Comparison of ENCODE assay signal across 8 cellular contexts in the genomic region with DNA sequence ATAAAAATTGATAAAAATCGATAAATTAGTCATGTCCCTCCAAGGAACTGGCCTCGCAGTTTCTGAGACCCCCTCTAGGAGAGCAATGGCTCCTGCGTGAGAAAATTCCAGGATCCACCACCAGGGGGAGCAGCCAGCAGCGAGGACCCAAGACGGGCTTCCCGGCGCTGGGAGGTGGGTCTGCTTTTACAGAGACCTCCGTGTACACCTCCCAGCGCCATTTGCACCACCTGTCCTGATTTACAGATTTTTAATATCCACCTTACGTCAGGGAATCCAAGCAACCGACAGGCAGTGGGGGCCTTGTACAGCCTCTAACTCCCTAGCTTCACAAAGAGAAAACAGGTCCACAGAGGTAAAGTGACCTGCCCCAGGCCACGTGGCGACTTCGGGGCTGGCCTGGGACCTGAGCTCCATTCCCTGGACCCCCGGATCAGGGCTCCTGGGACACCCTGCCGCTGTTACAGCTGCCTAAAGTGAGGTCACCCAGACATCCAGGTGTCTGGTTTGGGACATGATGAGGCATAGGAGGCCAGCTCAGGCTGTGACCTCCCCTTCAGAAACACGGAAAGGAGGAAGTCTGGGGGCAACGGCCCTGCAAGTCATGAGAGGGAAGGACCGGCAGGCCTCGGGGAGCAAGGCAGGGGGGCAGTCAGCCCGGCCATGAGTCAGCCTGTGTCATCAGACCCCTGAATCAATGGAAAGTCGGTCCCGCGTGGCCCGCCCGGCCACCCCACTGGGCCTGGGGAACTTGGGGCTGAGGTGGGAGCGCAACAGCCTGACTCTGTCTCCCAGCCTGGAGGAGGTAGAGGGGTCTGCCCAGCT. TPM values are rescaled to one million over a fixed set of nuclear protein-coding genes. Genes with fewer than 3 reads are reported as not detected.
A peak's percentile ranks its signal among the peaks of the same experiment; 100 is the strongest.
DNase-seq lines count a peak whose midpoint lies in the region; ATAC-seq lines count a peak whose summit lies in the region.

No MANE protein-coding gene starts in this region.

- no peak overlapping the region for H2AK5ac ChIP-seq in mesenchymal stem cell (ENCODE audit: low read length, severe bottlenecking)

- no peak overlapping the region for H3K27ac ChIP-seq in mesenchymal stem cell (ENCODE audit: low read length, poor library complexity, severe bottlenecking)

- H3K4me1 ChIP-seq in mesenchymal stem cell (ENCODE audit: control insufficient read depth, insufficient read depth, low read depth, low read length) = peaks cover 34% of the 10 kb centered on the region

- H3K18ac ChIP-seq in mesenchymal stem cell (ENCODE audit: low read depth in 1 of 2, low read length in 2 of 2) = peak overlapping the region in 1 of 2 experiments; percentile 11

- no peak overlapping the region for H2AFZ ChIP-seq in mesenchymal stem cell (ENCODE audit: low read depth, low read length)

- no peak overlapping the region for H2BK15ac ChIP-seq in mesenchymal stem cell (ENCODE audit: low read depth, poor library complexity, severe bottlenecking)

- H4K8ac ChIP-seq in mesenchymal stem cell (ENCODE audit: low read length) = peak overlapping the region; percentile 1

- DNase-seq in NCI-H146 (lab: John Stamatoyannopoulos, UW) (peak; percentile 44), NCI-H146 treated with DMSO at 0.1 percent for 48 hours (lab: John Stamatoyannopoulos, UW; ENCODE audit: unreplicated experiment) (no peak), NCI-H446 (lab: John Stamatoyannopoulos, UW) (peak; percentile 50 to 84), dermis blood vessel endothelial cell (peak; percentile 82), mesenchymal stem cell (peak; percentile 65)
- DNase-seq in activated CD4-positive, alpha-beta T cell treated with anti-CD3 and anti-CD28 coated beads, Interleukin-2, amount 50 U/mL, for 24 hours (ENCODE audit: low read depth in 1 of 2, low spot score in 1 of 2) = peak; percentile 71 to 74
- peak; percentile 56 to 64 for DNase-seq in stimulated activated CD8-positive, alpha-beta memory T cell treated with anti-CD3 and anti-CD28 coated beads, Interleukin-15, amount 100 ng/mL, for 4 hours (ENCODE audit: low read depth in 2 of 2)

- H3K9me3 ChIP-seq in mesenchymal stem cell (ENCODE audit: control insufficient read depth, low read length) = no peaks in the 10 kb centered on the region

- H3K79me1 ChIP-seq in mesenchymal stem cell (replicated peaks; ENCODE audit: low read length, poor library complexity, severe bottlenecking) = no peaks in the 10 kb centered on the region

- H2BK12ac ChIP-seq in mesenchymal stem cell (ENCODE audit: low read length in 2 of 2) = peak overlapping the region in 1 of 2 experiments; percentile 15

- H4K91ac ChIP-seq in mesenchymal stem cell (ENCODE audit: low read length) = peak overlapping the region; percentile 16

- H3K27me3 ChIP-seq in mesenchymal stem cell (ENCODE audit: control insufficient read depth in 1 of 2, insufficient read depth in 1 of 2, low read length in 2 of 2) = peaks cover 0 to 8% of the 10 kb centered on the region in 2 experiments

- no peak for ATAC-seq in GM19035 (IDR thresholded peaks at IDR 0.05; ENCODE audit: unreplicated experiment)

- H3K14ac ChIP-seq in mesenchymal stem cell (ENCODE audit: low read length in 2 of 2) = peak overlapping the region in 1 of 2 experiments; percentile 18

- no peak overlapping the region for H2BK5ac ChIP-seq in mesenchymal stem cell (ENCODE audit: low read depth, low read length, poor library complexity, severe bottlenecking)

- H3K4me3 ChIP-seq in mesenchymal stem cell (ENCODE audit: insufficient read depth in 1 of 2, low read depth in 1 of 2, low read length in 2 of 2) = peak overlapping the region in 1 of 2 experiments; percentile 56

- no peak overlapping the region for H2BK120ac ChIP-seq in mesenchymal stem cell (ENCODE audit: low read depth, low read length)

- H3K4ac ChIP-seq in mesenchymal stem cell (ENCODE audit: low read depth in 1 of 2, low read length in 2 of 2) = peak overlapping the region in 1 of 2 experiments; percentile 9

- no peaks in the 10 kb centered on the region for H3K36me3 ChIP-seq in mesenchymal stem cell (ENCODE audit: control insufficient read depth in 1 of 2, insufficient read depth in 2 of 2, low read depth in 1 of 2, low read length in 2 of 2)

- H3K23ac ChIP-seq in mesenchymal stem cell (ENCODE audit: low read length in 2 of 2) = no peak overlapping the region

- 32% methylated on average over 27 of the region's 27 CpGs for WGBS in mesenchymal stem cell

- H3K4me2 ChIP-seq in mesenchymal stem cell (ENCODE audit: low read length, poor library complexity, severe bottlenecking) = peak overlapping the region; percentile 26

- H3K9ac ChIP-seq in mesenchymal stem cell (ENCODE audit: low read length) = peak overlapping the region; percentile 68

RNA-seq across cellular contexts. Expression of gene OSM, which starts 3.5 kb away (rescaled TPM):
- total RNA-seq in dermis blood vessel endothelial cell = not detected in 2 replicates
- not detected for polyA plus RNA-seq in mesenchymal stem cell (2013, experiment 1 of 2)
- not detected for polyA plus RNA-seq in mesenchymal stem cell (2013, experiment 2 of 2)

RNA-seq across cellular contexts. Expression of gene LIF, which starts 16.6 kb away (rescaled TPM):
- 1.1 and 1.7 TPM in 2 replicates for total RNA-seq in dermis blood vessel endothelial cell
- 10.2 TPM for polyA plus RNA-seq in mesenchymal stem cell (2013, experiment 1 of 2)
- 9.7 TPM for polyA plus RNA-seq in mesenchymal stem cell (2013, experiment 2 of 2)

RNA-seq across cellular contexts. Expression of gene CASTOR1, which starts 26.2 kb away (rescaled TPM):
- total RNA-seq in dermis blood vessel endothelial cell = 8.5 and 14.7 TPM in 2 replicates
- polyA plus RNA-seq in mesenchymal stem cell (2013, experiment 1 of 2) = 9.7 TPM
- 8.7 TPM for polyA plus RNA-seq in mesenchymal stem cell (2013, experiment 2 of 2)
